In the genomic region with DNA sequence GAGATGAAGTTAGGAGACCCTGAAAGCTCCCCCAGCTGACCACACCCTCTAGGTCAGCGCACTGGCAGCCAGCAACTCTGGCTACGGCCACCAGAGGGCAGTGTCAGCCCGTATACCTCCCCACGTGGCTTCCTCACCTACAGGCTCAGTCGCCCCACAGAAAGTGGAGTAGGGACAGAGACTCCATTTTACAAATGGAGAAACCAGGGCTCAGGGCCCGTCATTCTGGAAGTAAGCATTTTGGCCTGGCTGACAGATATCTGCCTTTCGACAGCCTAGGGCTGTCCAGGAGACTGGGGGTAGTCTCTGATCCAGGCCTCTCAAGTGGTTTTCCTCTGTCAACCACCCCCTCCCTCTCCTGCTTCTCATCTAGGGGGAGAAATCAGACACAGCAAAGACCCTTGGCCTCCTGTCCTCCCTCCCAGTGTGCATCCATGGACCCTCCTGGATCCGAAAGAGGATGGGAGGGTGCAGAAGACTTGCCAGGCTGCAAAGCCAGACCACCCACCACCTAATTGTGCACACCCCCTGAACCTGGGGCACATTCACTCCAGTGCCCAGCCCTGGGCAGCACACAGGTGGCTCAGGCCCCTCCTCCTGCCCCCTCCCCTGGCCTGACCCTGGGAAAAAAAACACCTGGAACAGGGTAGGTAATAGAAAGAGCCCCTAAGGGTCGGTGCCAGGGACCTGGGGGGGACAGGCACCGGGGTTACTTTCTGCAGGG, we compare ENCODE assay signal across 2 cellular contexts.
TF ChIP-seq lines count a peak whose summit lies in the region.

No MANE protein-coding gene starts in this region.

TF ChIP-seq in A549, 52 proteins besides CTCF, POLR2A, EP300 and RAD21 (continued from another document):
- TF ChIP-seq, protein P1, sequence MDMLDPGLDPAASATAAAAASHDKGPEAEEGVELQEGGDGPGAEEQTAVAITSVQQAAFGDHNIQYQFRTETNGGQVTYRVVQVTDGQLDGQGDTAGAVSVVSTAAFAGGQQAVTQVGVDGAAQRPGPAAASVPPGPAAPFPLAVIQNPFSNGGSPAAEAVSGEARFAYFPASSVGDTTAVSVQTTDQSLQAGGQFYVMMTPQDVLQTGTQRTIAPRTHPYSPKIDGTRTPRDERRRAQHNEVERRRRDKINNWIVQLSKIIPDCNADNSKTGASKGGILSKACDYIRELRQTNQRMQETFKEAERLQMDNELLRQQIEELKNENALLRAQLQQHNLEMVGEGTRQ (IDR thresholded peaks at IDR 0.05), result peak; percentile 24; the same call in 1 of the 2 replicates
- peak in 1 of 2 experiments; percentile 40; a peak in 1 of 5 replicates for TF ChIP-seq JUN (IDR thresholded peaks at IDR 0.05)
- TF ChIP-seq RCOR1 (IDR thresholded peaks at IDR 0.05; ENCODE audit: low read depth, low read length), result no peak
- TF ChIP-seq POLR2AphosphoS2 (conservative IDR thresholded peaks at IDR 0.05; ENCODE audit: low read length), result no peak
- no peak for TF ChIP-seq NPAS2 (CRISPR knock-in tag; IDR thresholded peaks at IDR 0.05; ENCODE audit: borderline replicate concordance)
- no peak for TF ChIP-seq FOSB (CRISPR knock-in tag; IDR thresholded peaks at IDR 0.05)
- no peak for TF ChIP-seq FOXS1 (CRISPR knock-in tag; IDR thresholded peaks at IDR 0.05)
- no peak for TF ChIP-seq CEBPB (IDR thresholded peaks at IDR 0.05)
- TF ChIP-seq CHD4 (IDR thresholded peaks at IDR 0.05; ENCODE audit: borderline replicate concordance), result no peak
- TF ChIP-seq, protein P2, sequence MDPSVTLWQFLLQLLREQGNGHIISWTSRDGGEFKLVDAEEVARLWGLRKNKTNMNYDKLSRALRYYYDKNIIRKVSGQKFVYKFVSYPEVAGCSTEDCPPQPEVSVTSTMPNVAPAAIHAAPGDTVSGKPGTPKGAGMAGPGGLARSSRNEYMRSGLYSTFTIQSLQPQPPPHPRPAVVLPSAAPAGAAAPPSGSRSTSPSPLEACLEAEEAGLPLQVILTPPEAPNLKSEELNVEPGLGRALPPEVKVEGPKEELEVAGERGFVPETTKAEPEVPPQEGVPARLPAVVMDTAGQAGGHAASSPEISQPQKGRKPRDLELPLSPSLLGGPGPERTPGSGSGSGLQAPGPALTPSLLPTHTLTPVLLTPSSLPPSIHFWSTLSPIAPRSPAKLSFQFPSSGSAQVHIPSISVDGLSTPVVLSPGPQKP (IDR thresholded peaks at IDR 0.05; ENCODE audit: low read depth, low read length), result no peak
- no peak for TF ChIP-seq HDAC2 (IDR thresholded peaks at IDR 0.05)
- no peak for TF ChIP-seq KDM1A (IDR thresholded peaks at IDR 0.05; ENCODE audit: low read depth)
- no peak for TF ChIP-seq CBX8 (IDR thresholded peaks at IDR 0.05)
- TF ChIP-seq EHMT2 (IDR thresholded peaks at IDR 0.05; ENCODE audit: low read depth), result no peak
- no peak for TF ChIP-seq ZFP36 (IDR thresholded peaks at IDR 0.05; ENCODE audit: borderline replicate concordance, partially characterized antibody)
- no peak for TF ChIP-seq ZSCAN20 (CRISPR knock-in tag; IDR thresholded peaks at IDR 0.05)
- no peak for TF ChIP-seq RARB (CRISPR knock-in tag; IDR thresholded peaks at IDR 0.05)
- no peak for TF ChIP-seq MAZ (IDR thresholded peaks at IDR 0.05; ENCODE audit: borderline replicate concordance, low read depth, low read length)
- 0 out of 2 replicates have a peak, but pooled peaks have one; percentile 54 for TF ChIP-seq HOXB5 (CRISPR knock-in tag; IDR thresholded peaks at IDR 0.05)
- TF ChIP-seq SREBF2 (IDR thresholded peaks at IDR 0.05), result no peak
- no peak for TF ChIP-seq PHF8 (IDR thresholded peaks at IDR 0.05; ENCODE audit: borderline replicate concordance, low read depth)
- no peak for TF ChIP-seq HEYL (CRISPR knock-in tag; IDR thresholded peaks at IDR 0.05)
- TF ChIP-seq, protein P3, sequence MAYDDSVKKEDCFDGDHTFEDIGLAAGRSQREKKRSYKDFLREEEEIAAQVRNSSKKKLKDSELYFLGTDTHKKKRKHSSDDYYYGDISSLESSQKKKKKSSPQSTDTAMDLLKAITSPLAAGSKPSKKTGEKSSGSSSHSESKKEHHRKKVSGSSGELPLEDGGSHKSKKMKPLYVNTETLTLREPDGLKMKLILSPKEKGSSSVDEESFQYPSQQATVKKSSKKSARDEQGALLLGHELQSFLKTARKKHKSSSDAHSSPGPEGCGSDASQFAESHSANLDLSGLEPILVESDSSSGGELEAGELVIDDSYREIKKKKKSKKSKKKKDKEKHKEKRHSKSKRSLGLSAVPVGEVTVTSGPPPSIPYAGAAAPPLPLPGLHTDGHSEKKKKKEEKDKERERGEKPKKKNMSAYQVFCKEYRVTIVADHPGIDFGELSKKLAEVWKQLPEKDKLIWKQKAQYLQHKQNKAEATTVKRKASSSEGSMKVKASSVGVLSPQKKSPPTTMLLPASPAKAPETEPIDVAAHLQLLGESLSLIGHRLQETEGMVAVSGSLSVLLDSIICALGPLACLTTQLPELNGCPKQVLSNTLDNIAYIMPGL (CRISPR knock-in tag; IDR thresholded peaks at IDR 0.05; ENCODE audit: borderline replicate concordance), result no peak
- TF ChIP-seq NFE2L2 (conservative IDR thresholded peaks at IDR 0.05; ENCODE audit: low read length), result no peak
- TF ChIP-seq, protein P4, sequence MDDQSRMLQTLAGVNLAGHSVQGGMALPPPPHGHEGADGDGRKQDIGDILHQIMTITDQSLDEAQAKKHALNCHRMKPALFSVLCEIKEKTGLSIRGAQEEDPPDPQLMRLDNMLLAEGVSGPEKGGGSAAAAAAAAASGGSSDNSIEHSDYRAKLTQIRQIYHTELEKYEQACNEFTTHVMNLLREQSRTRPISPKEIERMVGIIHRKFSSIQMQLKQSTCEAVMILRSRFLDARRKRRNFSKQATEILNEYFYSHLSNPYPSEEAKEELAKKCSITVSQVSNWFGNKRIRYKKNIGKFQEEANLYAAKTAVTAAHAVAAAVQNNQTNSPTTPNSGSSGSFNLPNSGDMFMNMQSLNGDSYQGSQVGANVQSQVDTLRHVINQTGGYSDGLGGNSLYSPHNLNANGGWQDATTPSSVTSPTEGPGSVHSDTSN (IDR thresholded peaks at IDR 0.05), result no peak

TF ChIP-seq in SK-N-SH, 30 proteins besides CTCF, POLR2A, EP300 and RAD21 (continued from another document):
- TF ChIP-seq, protein P5, sequence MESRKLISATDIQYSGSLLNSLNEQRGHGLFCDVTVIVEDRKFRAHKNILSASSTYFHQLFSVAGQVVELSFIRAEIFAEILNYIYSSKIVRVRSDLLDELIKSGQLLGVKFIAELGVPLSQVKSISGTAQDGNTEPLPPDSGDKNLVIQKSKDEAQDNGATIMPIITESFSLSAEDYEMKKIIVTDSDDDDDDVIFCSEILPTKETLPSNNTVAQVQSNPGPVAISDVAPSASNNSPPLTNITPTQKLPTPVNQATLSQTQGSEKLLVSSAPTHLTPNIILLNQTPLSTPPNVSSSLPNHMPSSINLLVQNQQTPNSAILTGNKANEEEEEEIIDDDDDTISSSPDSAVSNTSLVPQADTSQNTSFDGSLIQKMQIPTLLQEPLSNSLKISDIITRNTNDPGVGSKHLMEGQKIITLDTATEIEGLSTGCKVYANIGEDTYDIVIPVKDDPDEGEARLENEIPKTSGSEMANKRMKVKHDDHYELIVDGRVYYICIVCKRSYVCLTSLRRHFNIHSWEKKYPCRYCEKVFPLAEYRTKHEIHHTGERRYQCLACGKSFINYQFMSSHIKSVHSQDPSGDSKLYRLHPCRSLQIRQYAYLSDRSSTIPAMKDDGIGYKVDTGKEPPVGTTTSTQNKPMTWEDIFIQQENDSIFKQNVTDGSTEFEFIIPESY (IDR thresholded peaks at IDR 0.05; ENCODE audit: borderline replicate concordance, low read depth), result no peak
- TF ChIP-seq ELF1 (IDR thresholded peaks at IDR 0.05) (no peak), NRF1 (IDR thresholded peaks at IDR 0.05; ENCODE audit: low read depth, low read length) (no peak), RFX5 (IDR thresholded peaks at IDR 0.05; ENCODE audit: low read length) (no peak), GABPA (IDR thresholded peaks at IDR 0.05; ENCODE audit: low read depth) (no peak)
